Comparison of ENCODE assay signal across 22 cellular contexts in the genomic region with DNA sequence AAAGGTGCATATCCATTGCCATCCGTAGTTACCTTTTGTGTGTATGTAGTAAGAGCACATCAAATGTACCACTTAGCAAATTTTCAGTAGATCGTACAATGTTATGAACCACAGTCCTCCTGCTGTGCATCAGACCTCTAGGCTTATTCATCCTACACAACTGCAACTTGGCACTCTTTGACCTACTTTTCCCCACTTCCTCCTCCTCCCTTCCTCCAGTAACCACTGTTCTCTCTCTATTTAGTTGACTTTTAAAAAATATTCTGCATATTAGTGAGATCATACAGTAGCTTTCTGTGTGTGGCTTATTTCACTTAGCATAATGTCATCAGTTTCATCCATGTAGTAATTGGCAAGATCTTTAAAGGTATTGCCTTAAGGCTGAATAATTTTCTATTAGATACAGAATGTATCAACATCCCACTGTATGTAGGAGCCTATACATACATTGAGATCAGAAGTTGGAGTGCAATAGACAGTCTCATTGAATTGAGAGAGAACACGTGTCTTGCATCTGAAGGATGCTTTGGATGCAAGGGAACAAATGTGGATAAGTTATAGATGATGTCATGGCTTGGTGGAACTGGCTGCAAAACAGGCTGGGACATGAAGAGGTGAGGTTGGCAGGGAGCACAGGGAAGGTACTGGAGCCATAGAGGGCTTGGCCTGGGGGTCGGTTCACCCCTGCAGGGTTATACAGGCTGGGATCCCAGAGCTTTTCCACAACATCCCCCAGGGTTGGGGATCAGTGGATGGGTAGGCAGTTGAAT.
DNase-seq lines count a peak whose midpoint lies in the region; ATAC-seq and TF ChIP-seq lines count a peak whose summit lies in the region.
"Had no signal": no experiment of that assay in that cellular context is flagged by ENCODE, and none has a peak within 500 bp of the region (broad histone marks: within the 10 kb centered on the region; RNA-seq: fewer than 3 reads in every experiment).

No MANE protein-coding gene starts in this region.

- no peaks in the 10 kb centered on the region for H3K4me1 ChIP-seq in upper lobe of right lung
- H3K4me1 ChIP-seq: colonic mucosa, SJSA1, tibial nerve had no signal

- peaks cover 9% of the 10 kb centered on the region for H3K4me1 Mint-ChIP-seq in stimulated activated naive CD8-positive, alpha-beta T cell treated with anti-CD3 and anti-CD28 coated beads, Interleukin-15, amount 100 ng/mL, for 72 hours
- peaks cover 38% of the 10 kb centered on the region for H3K4me1 Mint-ChIP-seq in T-helper 17 cell
- peaks cover 37 to 40% of the 10 kb centered on the region in 2 donors for H3K4me1 Mint-ChIP-seq in effector memory CD8-positive, alpha-beta T cell (ENCODE audit: low read depth in 2 of 2)
- H3K4me1 Mint-ChIP-seq in Calu3 (ENCODE audit: low read depth, unreplicated experiment), result no peaks in the 10 kb centered on the region

- no peaks in the 10 kb centered on the region for H3K27me3 ChIP-seq in upper lobe of right lung
- H3K27me3 ChIP-seq: colonic mucosa, tibial nerve had no signal

- H3K9me3 ChIP-seq in T-helper 17 cell (ENCODE audit: control insufficient read depth, low read length, poor library complexity, severe bottlenecking), result no peaks in the 10 kb centered on the region
- H3K9me3 ChIP-seq in upper lobe of right lung, result no peaks in the 10 kb centered on the region
- H3K9me3 ChIP-seq: colonic mucosa, SJSA1, tibial nerve had no signal

- no peak for DNase-seq in stimulated activated naive CD8-positive, alpha-beta T cell treated with anti-CD3 and anti-CD28 coated beads, Interleukin-15, amount 100 ng/mL, for 72 hours
- DNase-seq in stimulated activated naive CD8-positive, alpha-beta T cell treated with anti-CD3 and anti-CD28 coated beads, Interleukin-15, Interleukin-2, amounts not matched to agents 100 U/mL and 50 U/mL, for 24 hours, result no peak
- DNase-seq in T-helper 17 cell (no peak), upper lobe of right lung (no peak), RWPE1 (ENCODE audit: low spot score) (no peak), Calu3 (no peak), NCI-H187 (lab: John Stamatoyannopoulos, UW) (no peak)
- peak in 1 of 3 experiments; percentile 11 for DNase-seq in effector memory CD8-positive, alpha-beta T cell
- DNase-seq: activated CD4-positive, alpha-beta T cell treated with anti-CD3 and anti-CD28 coated beads for 48 hours; activated naive CD4-positive, alpha-beta T cell treated with anti-CD3 and anti-CD28 coated beads, Interleukin-2, amount 10 ng/mL, durations not matched to agents 7 days and 5 days; colonic mucosa; EL; foreskin fibroblast; hypothalamus; Karpas-422; kidney; NCI-H1436 treated with DMSO at 0.1 percent for 48 hours; NCI-H82; right cardiac atrium; T-helper 9 cell had no signal

- TF ChIP-seq CTCF in upper lobe of right lung (IDR thresholded peaks at IDR 0.05), result no peak
- no peak for TF ChIP-seq CTCF in RWPE1 (conservative IDR thresholded peaks at IDR 0.05; ENCODE audit: low read depth)
- no peak for TF ChIP-seq CTCF in Calu3 (IDR thresholded peaks at IDR 0.05; ENCODE audit: unreplicated experiment)

- no peak overlapping the region for H3K4me3 ChIP-seq in upper lobe of right lung
- H3K4me3 ChIP-seq: colonic mucosa, SJSA1, tibial nerve had no signal

- H3K27ac ChIP-seq in upper lobe of right lung, result no peak overlapping the region
- no peak overlapping the region for H3K27ac ChIP-seq in RWPE1
- H3K27ac ChIP-seq: colonic mucosa, SJSA1, tibial nerve had no signal

- ATAC-seq in stimulated activated naive CD8-positive, alpha-beta T cell treated with anti-CD3 and anti-CD28 coated beads, Interleukin-15, amount 100 ng/mL, for 72 hours, result peak; percentile 76
- no peak for ATAC-seq in stimulated activated naive CD8-positive, alpha-beta T cell treated with anti-CD3 and anti-CD28 coated beads, Interleukin-15, Interleukin-2, amounts not matched to agents 100 U/mL and 50 U/mL, for 24 hours
- ATAC-seq in T-helper 17 cell, result peak; percentile 97
- ATAC-seq in effector memory CD8-positive, alpha-beta T cell (replicated peaks), result peak; percentile 98
- peak; percentile 60 for ATAC-seq in upper lobe of right lung
- ATAC-seq: right cardiac atrium had no signal

- intact Hi-C loops in upper lobe of right lung (cut with DNase I) (no loop called here), Calu3 (cut with micrococcal nuclease; ENCODE audit: unreplicated experiment) (no loop called here)

- no peaks in the 10 kb centered on the region for H3K36me3 ChIP-seq in upper lobe of right lung
- H3K36me3 ChIP-seq: colonic mucosa, SJSA1, tibial nerve had no signal

- H3K36me3 Mint-ChIP-seq in T-helper 17 cell (ENCODE audit: low read depth) (no peaks in the 10 kb centered on the region), Calu3 (ENCODE audit: insufficient read depth, unreplicated experiment) (no peaks in the 10 kb centered on the region)
- H3K36me3 Mint-ChIP-seq in effector memory CD8-positive, alpha-beta T cell (ENCODE audit: insufficient read depth), result no peaks in the 10 kb centered on the region
- H3K36me3 Mint-ChIP-seq: activated naive CD4-positive, alpha-beta T cell treated with anti-CD3 and anti-CD28 coated beads, Interleukin-2, amount 10 ng/mL, durations not matched to agents 7 days and 5 days had no signal

- CTCF ChIA-PET in RWPE1 (lab: Yijun Ruan, JAX) (no interaction called here), Calu3 (lab: Charles Lee) (no interaction called here)

- no peak overlapping the region for H3K27ac Mint-ChIP-seq in stimulated activated naive CD8-positive, alpha-beta T cell treated with anti-CD3 and anti-CD28 coated beads, Interleukin-15, amount 100 ng/mL, for 72 hours
- H3K27ac Mint-ChIP-seq in T-helper 17 cell (peak overlapping the region; percentile 57), Calu3 (ENCODE audit: unreplicated experiment) (no peak overlapping the region)
- peak overlapping the region; percentile 47 to 71 for H3K27ac Mint-ChIP-seq in effector memory CD8-positive, alpha-beta T cell
- H3K27ac Mint-ChIP-seq: activated naive CD4-positive, alpha-beta T cell treated with anti-CD3 and anti-CD28 coated beads, Interleukin-2, amount 10 ng/mL, durations not matched to agents 7 days and 5 days had no signal

- no peak overlapping the region for H3K4me3 Mint-ChIP-seq in stimulated activated naive CD8-positive, alpha-beta T cell treated with anti-CD3 and anti-CD28 coated beads, Interleukin-15, amount 100 ng/mL, for 72 hours
- peak overlapping the region; percentile 41 for H3K4me3 Mint-ChIP-seq in T-helper 17 cell
- H3K4me3 Mint-ChIP-seq in effector memory CD8-positive, alpha-beta T cell, result peak overlapping the region; percentile 31 to 67
- no peak overlapping the region for H3K4me3 Mint-ChIP-seq in Calu3 (ENCODE audit: low read depth, unreplicated experiment)
- H3K4me3 Mint-ChIP-seq: activated naive CD4-positive, alpha-beta T cell treated with anti-CD3 and anti-CD28 coated beads, Interleukin-2, amount 10 ng/mL, durations not matched to agents 7 days and 5 days had no signal

- POLR2A ChIA-PET in RWPE1 (lab: Yijun Ruan, JAX; ENCODE audit: low non-redundant PET), result no interaction called here

- H3K9me3 Mint-ChIP-seq in stimulated activated naive CD8-positive, alpha-beta T cell treated with anti-CD3 and anti-CD28 coated beads, Interleukin-15, amount 100 ng/mL, for 72 hours, result no peaks in the 10 kb centered on the region
- H3K9me3 Mint-ChIP-seq in effector memory CD8-positive, alpha-beta T cell, result no peaks in the 10 kb centered on the region
- H3K9me3 Mint-ChIP-seq in Calu3 (ENCODE audit: low read depth, unreplicated experiment), result no peaks in the 10 kb centered on the region
- H3K9me3 Mint-ChIP-seq: activated naive CD4-positive, alpha-beta T cell treated with anti-CD3 and anti-CD28 coated beads, Interleukin-2, amount 10 ng/mL, durations not matched to agents 7 days and 5 days had no signal

- no TSS peak for BruUV-seq in Calu3 (replicated peaks; lab: Mats Ljungman, UMichigan)

- peaks cover 12% of the 10 kb centered on the region for H3K27me3 Mint-ChIP-seq in stimulated activated naive CD8-positive, alpha-beta T cell treated with anti-CD3 and anti-CD28 coated beads, Interleukin-15, amount 100 ng/mL, for 72 hours
- H3K27me3 Mint-ChIP-seq in T-helper 17 cell (no peaks in the 10 kb centered on the region), Calu3 (ENCODE audit: unreplicated experiment) (peaks cover 57% of the 10 kb centered on the region)
- H3K27me3 Mint-ChIP-seq in effector memory CD8-positive, alpha-beta T cell, result no peaks in the 10 kb centered on the region

Comparison
In these comparisons a context has a peak if more than half of its experiments do, and no peak if none do; other contexts are left out.
1. H3K27ac Mint-ChIP-seq: peak in T-helper 17 cell (single experiment) and effector memory CD8-positive, alpha-beta T cell (2 of 2); none in stimulated activated naive CD8-positive, alpha-beta T cell treated with anti-CD3 and anti-CD28 coated beads, Interleukin-15, amount 100 ng/mL, for 72 hours (0 of 2) and Calu3 (single experiment).
2. H3K4me3 Mint-ChIP-seq: peak in T-helper 17 cell (single experiment) and effector memory CD8-positive, alpha-beta T cell (2 of 2); none in stimulated activated naive CD8-positive, alpha-beta T cell treated with anti-CD3 and anti-CD28 coated beads, Interleukin-15, amount 100 ng/mL, for 72 hours (0 of 2) and Calu3 (single experiment).